10 cellular contexts compared by ENCODE assay signal in genomic region chr2:230957756-230958391, GRCh38. TPM values are rescaled to one million over a fixed set of nuclear protein-coding genes. Genes with fewer than 3 reads are reported as not detected.
DNase-seq lines count a peak whose midpoint lies in the region; ATAC-seq and TF ChIP-seq lines count a peak whose summit lies in the region.
"Had no signal": no experiment of that assay in that cellular context is flagged by ENCODE, and none has a peak within 500 bp of the region (broad histone marks: within the 10 kb centered on the region; RNA-seq: fewer than 3 reads in every experiment).

No MANE protein-coding gene starts in this region.

- H3K27ac Mint-ChIP-seq in naive thymus-derived CD8-positive, alpha-beta T cell = no peak overlapping the region

- H3K4me3 Mint-ChIP-seq in naive thymus-derived CD8-positive, alpha-beta T cell = peak overlapping the region; percentile 65 to 91 (median 76)

- TF ChIP-seq RAD21 in IMR-90 (IDR thresholded peaks at IDR 0.05; ENCODE audit: low read length) = no peak

- H3K56ac ChIP-seq in IMR-90 (ENCODE audit: extremely low read depth, insufficient read depth, low read length) = no peak overlapping the region

- no peak overlapping the region for H4K91ac ChIP-seq in IMR-90 (ENCODE audit: insufficient read depth, low read depth, low read length)

- H4K20me1 ChIP-seq in IMR-90 (ENCODE audit: insufficient read depth, low read length) = no peaks in the 10 kb centered on the region

- no peak for ATAC-seq in IMR-90 (ENCODE audit: low read depth)
- ATAC-seq in naive thymus-derived CD8-positive, alpha-beta T cell = no peak
- no peak for ATAC-seq in GM19463 (IDR thresholded peaks at IDR 0.05; ENCODE audit: unreplicated experiment)
- no peak for ATAC-seq in GM18909 (IDR thresholded peaks at IDR 0.05; ENCODE audit: poor library complexity, unreplicated experiment)

- H3K9me3 Mint-ChIP-seq in naive thymus-derived CD8-positive, alpha-beta T cell = no peaks in the 10 kb centered on the region

- H3K4me3 ChIP-seq in AG04450 (ENCODE audit: low read depth, low read length) = peak overlapping the region; percentile 50; the same call in 1 of the 2 replicates
- H3K4me3 ChIP-seq in IMR-90 (ENCODE audit: insufficient read depth, low read depth, low read length) = peak overlapping the region; percentile 9; the same call in 1 of the 2 replicates
- H3K4me3 ChIP-seq in choroid plexus epithelial cell (ENCODE audit: low read depth, low read length) = peak overlapping the region; percentile 40

- H3K27me3 Mint-ChIP-seq in naive thymus-derived CD8-positive, alpha-beta T cell = peaks cover 18 to 73% (median 31%) of the 10 kb centered on the region in 5 donors

- no peaks in the 10 kb centered on the region for H3K36me3 ChIP-seq in IMR-90 (ENCODE audit: control insufficient read depth, insufficient read depth, low read length)

- no peak overlapping the region for H4K8ac ChIP-seq in IMR-90 (ENCODE audit: low read depth in 2 of 2, low read length in 2 of 2)

- H3K4me1 ChIP-seq in IMR-90 (ENCODE audit: control insufficient read depth, insufficient read depth, low read length) = no peaks in the 10 kb centered on the region

- no peak for DNase-seq in AG04450 (ENCODE audit: low read depth, low spot score)
- no peak for DNase-seq in IMR-90
- DNase-seq in choroid plexus epithelial cell (ENCODE audit: low read depth) = no peak
- no peak for DNase-seq in naive thymus-derived CD8-positive, alpha-beta T cell
- DNase-seq in NCI-H2081 (lab: John Stamatoyannopoulos, UW) = no peak
- DNase-seq in SW 1271 (lab: John Stamatoyannopoulos, UW) = no peak

- no peak overlapping the region for H3K27ac ChIP-seq in AG04450 (ENCODE audit: low read depth, low read length)
- H3K27ac ChIP-seq in IMR-90 (ENCODE audit: insufficient read depth, low read length) = no peak overlapping the region

- no peak overlapping the region for H2BK5ac ChIP-seq in IMR-90 (ENCODE audit: low read depth, low read length, poor library complexity, severe bottlenecking)

- peak overlapping the region; percentile 65 for H3K4me2 ChIP-seq in IMR-90 (ENCODE audit: low read depth, low read length)

- H2BK20ac ChIP-seq in IMR-90 (ENCODE audit: low read depth, low read length) = no peak overlapping the region

- H2BK120ac ChIP-seq in IMR-90 (ENCODE audit: low read depth, low read length) = no peak overlapping the region

- no peak overlapping the region for H2AK9ac ChIP-seq in IMR-90 (replicated peaks; ENCODE audit: low read depth, low read length, poor library complexity)

- no peaks in the 10 kb centered on the region for H3K36me3 Mint-ChIP-seq in naive thymus-derived CD8-positive, alpha-beta T cell

- H3K23ac ChIP-seq in IMR-90 (ENCODE audit: low read depth, low read length) = no peak overlapping the region

- dilution Hi-C loops in IMR-90 (cut with HindIII; ENCODE audit: low sequenced_read_pairs, unreplicated experiment) = no loop called here

- no peak overlapping the region for H2AFZ ChIP-seq in IMR-90 (replicated peaks; ENCODE audit: low read length, poor library complexity)

- CTCF ChIA-PET in AG04450 (lab: Charles Lee) = no interaction called here
- CTCF ChIA-PET in IMR-90 (lab: Yijun Ruan, JAX) = interaction anchor here (0.6 kb wide), 1 partner anchor 442 kb away, joined by 4 read pairs; no protein-coding TSS in a partner anchor

- no TSS peak for BruUV-seq in IMR-90 (replicated peaks; lab: Mats Ljungman, UMichigan)

- H2BK15ac ChIP-seq in IMR-90 (ENCODE audit: low read depth, low read length) = no peak overlapping the region

- no peak overlapping the region for H3K18ac ChIP-seq in IMR-90 (ENCODE audit: low read depth, low read length)

- TF ChIP-seq CTCF in AG04450 (IDR thresholded peaks at IDR 0.05; ENCODE audit: low read depth, low read length) (no peak), IMR-90 (conservative IDR thresholded peaks at IDR 0.05; ENCODE audit: low read depth, low read length) (no peak), choroid plexus epithelial cell (conservative IDR thresholded peaks at IDR 0.05; ENCODE audit: low read depth, low read length) (no peak)

- no peak overlapping the region for H4K5ac ChIP-seq in IMR-90 (ENCODE audit: low read depth, low read length)

- POLR2A ChIA-PET in AG04450 (lab: Yijun Ruan, JAX) (no interaction called here), IMR-90 (lab: Charles Lee; ENCODE audit: unreplicated experiment) (interaction anchor here (0.6 kb wide), 1 partner anchor 9 kb away, joined by 4 read pairs; no protein-coding TSS in a partner anchor)
- POLR2A ChIA-PET in naive thymus-derived CD8-positive, alpha-beta T cell (lab: Charles Lee) = no interaction called here

- TF ChIP-seq POLR2A in IMR-90 (IDR thresholded peaks at IDR 0.05; ENCODE audit: low read depth, low read length) = no peak

- H3K14ac ChIP-seq in IMR-90 (replicated peaks; ENCODE audit: low read depth, low read length) = no peak overlapping the region

- intact Hi-C loops in IMR-90 (cut with micrococcal nuclease) = loop anchor here (10.0 kb wide), 1 partner anchor 57 kb away; no protein-coding TSS in a partner anchor

- H3K4me1 Mint-ChIP-seq in naive thymus-derived CD8-positive, alpha-beta T cell = peaks cover 7 to 17% (median 13%) of the 10 kb centered on the region in 4 donors

- no peaks in the 10 kb centered on the region for H3K79me1 ChIP-seq in IMR-90 (ENCODE audit: low read depth in 1 of 2, low read length in 2 of 2)

- in situ Hi-C loops in IMR-90 (cut with MboI; ENCODE audit: low sequenced_read_pairs) = no loop called here

- H3K9ac ChIP-seq in IMR-90 (ENCODE audit: low read depth, low read length) = no peak overlapping the region

- H3K9me1 ChIP-seq in IMR-90 (ENCODE audit: insufficient read depth, low read length) = no peaks in the 10 kb centered on the region

- H3K9me3 ChIP-seq in AG04450 (ENCODE audit: control insufficient read depth, insufficient read depth, low read length) = no peaks in the 10 kb centered on the region; the same call in 1 of the 2 replicates
- peaks cover 3% of the 10 kb centered on the region; the same call in 1 of the 2 replicates for H3K9me3 ChIP-seq in IMR-90 (ENCODE audit: control insufficient read depth, insufficient read depth, low read length)

- H3K27me3 ChIP-seq in AG04450 (ENCODE audit: control insufficient read depth, insufficient read depth, low read length) = peaks cover 26% of the 10 kb centered on the region
- peaks cover 37% of the 10 kb centered on the region for H3K27me3 ChIP-seq in IMR-90 (ENCODE audit: control insufficient read depth, insufficient read depth, low read length)

- no peak overlapping the region for H3K4ac ChIP-seq in IMR-90 (ENCODE audit: low read depth, low read length)

- H2AK5ac ChIP-seq in IMR-90 (ENCODE audit: low read depth, low read length) = no peak overlapping the region

TF ChIP-seq in IMR-90, 13 proteins besides CTCF, POLR2A, EP300 and RAD21:
- TF ChIP-seq RFX5 (IDR thresholded peaks at IDR 0.05; ENCODE audit: low read depth, low read length) = no peak
- TF ChIP-seq CHD1 (IDR thresholded peaks at IDR 0.05; ENCODE audit: low read depth, low read length) = no peak
- no peak for TF ChIP-seq MAFK (IDR thresholded peaks at IDR 0.05; ENCODE audit: low read depth, low read length)
- no peak for TF ChIP-seq CEBPB (IDR thresholded peaks at IDR 0.05; ENCODE audit: low read depth, low read length)
- no peak for TF ChIP-seq FOS (IDR thresholded peaks at IDR 0.05; ENCODE audit: low read depth, low read length)
TF ChIP-seq in IMR-90: peak in this region for 0.

RNA-seq across cellular contexts. Expression of gene GPR55, which starts 32.8 kb away (rescaled TPM):
- polyA plus RNA-seq in AG04450 (2011; rRNA removed) (not detected in 2 replicates), IMR-90 (2012; rRNA removed) (0.03 TPM in 1 of 2 replicates, not detected in the other)
- not detected in 2 replicates for polyA minus RNA-seq in AG04450 (2011; rRNA and poly(A)+ RNA removed)
- total RNA-seq in IMR-90 (2012; rRNA removed) = not detected in 2 replicates
- not detected in 2 replicates for polyA plus RNA-seq in IMR-90 (2012; cell fraction: cytosol; rRNA removed)
- polyA plus RNA-seq in IMR-90 (2012; cell fraction: nucleus; rRNA removed; ENCODE audit: low replicate concordance) = 0.02 and 0.05 TPM in 2 replicates
- 10 to 100 TPM in 1 of 2 experiments, 1 to 10 TPM in 1; 8.9 to 10.4 TPM for total RNA-seq in naive thymus-derived CD8-positive, alpha-beta T cell
- 1 to 10 TPM; 1.1 to 3.2 (median 3.1) TPM for polyA plus RNA-seq in naive thymus-derived CD8-positive, alpha-beta T cell

RNA-seq across cellular contexts. Expression of gene SPATA3, which starts 38.0 kb away (rescaled TPM):
- polyA plus RNA-seq in AG04450 (2011; rRNA removed) (not detected in 2 replicates), IMR-90 (2012; rRNA removed) (not detected in 2 replicates)
- not detected in 2 replicates for polyA minus RNA-seq in AG04450 (2011; rRNA and poly(A)+ RNA removed)
- total RNA-seq in IMR-90 (2012; rRNA removed) = not detected in 2 replicates
- polyA plus RNA-seq in IMR-90 (2012; cell fraction: cytosol; rRNA removed) = not detected in 2 replicates
- not detected in 2 replicates for polyA plus RNA-seq in IMR-90 (2012; cell fraction: nucleus; rRNA removed; ENCODE audit: low replicate concordance)
- not detected for total RNA-seq in naive thymus-derived CD8-positive, alpha-beta T cell
- polyA plus RNA-seq in naive thymus-derived CD8-positive, alpha-beta T cell = not detected
- total RNA-seq: T-helper 2 cell treated with Interferon-gamma antibody and Interleukin-4, amounts not matched to agents 100 ng/mL and 5 ng/mL, for 36 hours had no signal
- polyA plus RNA-seq: esophagus had no signal
